8 cellular contexts compared by ENCODE assay signal in genomic region chr20:57622579-57623381, GRCh38. TPM values are rescaled to one million over a fixed set of nuclear protein-coding genes. Genes with fewer than 3 reads are reported as not detected.
DNase-seq lines count a peak whose midpoint lies in the region; ATAC-seq and TF ChIP-seq lines count a peak whose summit lies in the region.

No MANE protein-coding gene starts in this region.

- peaks cover 27% of the 10 kb centered on the region for H3K4me1 ChIP-seq in lower lobe of right lung

- no peak overlapping the region for H3K27ac ChIP-seq in WERI-Rb-1
- no peak overlapping the region for H3K27ac ChIP-seq in lower lobe of right lung

- DNase-seq in ELR (ENCODE audit: low read depth) (peak; percentile 65), NB4 (ENCODE audit: low read depth) (peak; percentile 61), WERI-Rb-1 (peak; percentile 75), cardiac fibroblast (ENCODE audit: low read depth in 2 of 2) (peak; percentile 35 to 54), lower lobe of right lung (peak; percentile 76), NCI-H2107 (lab: John Stamatoyannopoulos, UW) (no peak)
- peak; percentile 37 to 69 (median 60) for DNase-seq in stimulated activated naive CD4-positive, alpha-beta T cell (lab: John Stamatoyannopoulos, UW)

- H3K36me3 ChIP-seq in WERI-Rb-1 = no peaks in the 10 kb centered on the region
- no peaks in the 10 kb centered on the region for H3K36me3 ChIP-seq in lower lobe of right lung

- TF ChIP-seq CTCF in NB4 (IDR thresholded peaks at IDR 0.05; ENCODE audit: low read depth, low read length) = peak; percentile 75
- peak; percentile 99 for TF ChIP-seq CTCF in WERI-Rb-1 (IDR thresholded peaks at IDR 0.05; ENCODE audit: low read depth, low read length)
- peak; percentile 85 for TF ChIP-seq CTCF in cardiac fibroblast (IDR thresholded peaks at IDR 0.05; ENCODE audit: low read depth, low read length)
- peak; percentile 67 for TF ChIP-seq CTCF in lower lobe of right lung (IDR thresholded peaks at IDR 0.05)

- H3K4me3 ChIP-seq in NB4 (ENCODE audit: low read depth, low read length) (no peak overlapping the region), WERI-Rb-1 (ENCODE audit: low read depth, low read length) (no peak overlapping the region), cardiac fibroblast (replicated peaks in 1 of 2; ENCODE audit: low read depth in 2 of 2, low read length in 2 of 2) (no peak overlapping the region), lower lobe of right lung (no peak overlapping the region)

- peak; percentile 60 to 71 for ATAC-seq in lower lobe of right lung
- no peak for ATAC-seq in GM18870 (IDR thresholded peaks at IDR 0.05; ENCODE audit: unreplicated experiment)

- intact Hi-C loops in lower lobe of right lung (cut with DNase I) = no loop called here

- H3K27me3 ChIP-seq in WERI-Rb-1 (ENCODE audit: insufficient read depth, low read depth, severe bottlenecking) (no peaks in the 10 kb centered on the region), lower lobe of right lung (ENCODE audit: low read depth) (no peaks in the 10 kb centered on the region)

- H3K9me3 ChIP-seq in WERI-Rb-1 (ENCODE audit: severe bottlenecking) (no peaks in the 10 kb centered on the region), lower lobe of right lung (no peaks in the 10 kb centered on the region)

- TF ChIP-seq POLR2A in NB4 (IDR thresholded peaks at IDR 0.05; ENCODE audit: extremely low read depth, insufficient read length) = no peak

RNA-seq across cellular contexts. Expression of gene ZBP1, which starts 2.6 kb away (rescaled TPM):
- 5.8 TPM for total RNA-seq in lower lobe of right lung
